Comparison of ENCODE assay signal across 8 cellular contexts in the genomic region with DNA sequence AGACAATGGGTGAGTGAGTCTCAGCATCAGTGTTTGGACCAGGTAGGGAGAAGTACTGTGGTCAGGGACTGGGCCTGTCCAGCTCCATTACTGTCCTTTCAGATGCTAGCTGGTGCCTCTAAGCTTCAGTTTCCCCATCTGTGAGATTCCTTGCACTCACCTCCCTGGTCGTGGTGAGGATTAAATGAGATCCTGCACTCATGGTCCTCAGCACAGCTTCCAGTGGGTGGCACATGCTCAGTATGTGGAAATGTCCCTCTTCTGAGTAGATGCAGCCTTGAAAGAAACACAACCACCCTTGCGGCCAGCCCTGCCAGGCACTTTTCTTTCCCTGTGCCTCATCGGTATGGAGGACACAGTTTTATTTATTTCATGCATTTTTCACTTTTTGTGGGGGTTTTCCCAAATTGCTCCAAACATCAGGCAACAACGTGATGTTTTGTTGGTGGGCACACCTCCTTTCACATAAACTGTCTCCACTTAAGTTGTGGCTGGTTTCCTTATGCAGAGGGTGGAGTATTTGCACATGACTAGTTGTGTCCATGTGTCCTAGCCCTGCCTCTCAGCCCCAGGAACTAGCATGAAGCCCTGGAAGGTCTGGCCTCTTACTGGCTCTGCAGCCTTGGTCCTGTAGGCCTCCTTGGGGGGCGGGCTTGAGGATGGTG. TPM values are rescaled to one million over a fixed set of nuclear protein-coding genes. Genes with fewer than 3 reads are reported as not detected.
DNase-seq lines count a peak whose midpoint lies in the region; ATAC-seq and TF ChIP-seq lines count a peak whose summit lies in the region.

No MANE protein-coding gene starts in this region.

- H3K9me3 Mint-ChIP-seq in CD8-positive, alpha-beta memory T cell: no peaks in the 10 kb centered on the region
- no peaks in the 10 kb centered on the region for H3K9me3 Mint-ChIP-seq in endothelial cell (ENCODE audit: unreplicated experiment)

- peak overlapping the region; percentile 88 for H3K4me2 ChIP-seq in PC-9

- H3K27ac ChIP-seq in CD8-positive, alpha-beta memory T cell (ENCODE audit: low read depth, low read length): peak overlapping the region; percentile 93
- H3K27ac ChIP-seq in PC-9: no peak overlapping the region
- H3K27ac ChIP-seq in ovary: no peak overlapping the region

- WGBS in ovary, 3 donors: 62 to 69% (median 65%) methylated on average over 5 of the region's 5 CpGs

- ATAC-seq in GM21786 (IDR thresholded peaks at IDR 0.05; ENCODE audit: unreplicated experiment): no peak

- H3K27ac Mint-ChIP-seq in CD8-positive, alpha-beta memory T cell: peak overlapping the region; percentile 81 to 95 (median 93)
- H3K27ac Mint-ChIP-seq in endothelial cell (ENCODE audit: unreplicated experiment): no peak overlapping the region

- no peaks in the 10 kb centered on the region for H3K79me2 ChIP-seq in PC-9 (ENCODE audit: low read depth)

- peak overlapping the region; percentile 86 to 96 (median 94) for H3K4me3 Mint-ChIP-seq in CD8-positive, alpha-beta memory T cell
- H3K4me3 Mint-ChIP-seq in endothelial cell (ENCODE audit: unreplicated experiment): peak overlapping the region; percentile 100

- peak overlapping the region; percentile 67 for H3K4me3 ChIP-seq in CD8-positive, alpha-beta memory T cell (ENCODE audit: low read length)
- peak overlapping the region; percentile 63; the same call in 1 of the 2 replicates for H3K4me3 ChIP-seq in PC-9
- H3K4me3 ChIP-seq in ovary: peak overlapping the region; percentile 84

- no peaks in the 10 kb centered on the region for H3K27me3 ChIP-seq in CD8-positive, alpha-beta memory T cell (ENCODE audit: insufficient read depth, low read length, poor library complexity, severe bottlenecking)
- H3K27me3 ChIP-seq in PC-9 (ENCODE audit: insufficient read depth, low read depth) (no peaks in the 10 kb centered on the region), ovary (no peaks in the 10 kb centered on the region)

- POLR2A ChIA-PET in CD8-positive, alpha-beta memory T cell (lab: Charles Lee): no interaction called here
- POLR2A ChIA-PET in PC-9 (lab: Charles Lee; ENCODE audit: unreplicated experiment): no interaction called here

- peaks cover 9% of the 10 kb centered on the region for H3K9me3 ChIP-seq in CD8-positive, alpha-beta memory T cell (ENCODE audit: low read length)
- peaks cover 5% of the 10 kb centered on the region; the same call in 1 of the 2 replicates for H3K9me3 ChIP-seq in PC-9 (ENCODE audit: insufficient read depth, low read depth)
- H3K9me3 ChIP-seq in ovary: no peaks in the 10 kb centered on the region

- H3K36me3 ChIP-seq in CD8-positive, alpha-beta memory T cell (ENCODE audit: insufficient read depth, low read length): peaks cover 10% of the 10 kb centered on the region
- H3K36me3 ChIP-seq in PC-9 (ENCODE audit: low read depth) (no peaks in the 10 kb centered on the region), ovary (no peaks in the 10 kb centered on the region)

- no peaks in the 10 kb centered on the region for H3K9me2 ChIP-seq in PC-9 (ENCODE audit: insufficient read depth)

- BruUV-seq in PC-9 (replicated peaks; lab: Mats Ljungman, UMichigan): TSS peak; percentile 38

- H3F3A ChIP-seq in PC-9 (ENCODE audit: insufficient read depth, low read depth): no peaks in the 10 kb centered on the region

- TF ChIP-seq POLR2A in ovary (IDR thresholded peaks at IDR 0.05): no peak

- H3K36me3 Mint-ChIP-seq in CD8-positive, alpha-beta memory T cell: peaks cover 0 to 44% (median 5%) of the 10 kb centered on the region in 3 donors
- peaks cover 14% of the 10 kb centered on the region for H3K36me3 Mint-ChIP-seq in endothelial cell (ENCODE audit: low read depth, unreplicated experiment)

- H3K4me1 ChIP-seq in CD8-positive, alpha-beta memory T cell (ENCODE audit: insufficient read depth, low read length): peaks cover 25% of the 10 kb centered on the region
- peaks cover 8% of the 10 kb centered on the region; the same call in 1 of the 2 replicates for H3K4me1 ChIP-seq in PC-9 (replicated peaks; ENCODE audit: insufficient read depth)
- peaks cover 17% of the 10 kb centered on the region for H3K4me1 ChIP-seq in ovary (ENCODE audit: insufficient read depth)

- H3K27me3 Mint-ChIP-seq in CD8-positive, alpha-beta memory T cell: no peaks in the 10 kb centered on the region
- H3K27me3 Mint-ChIP-seq in endothelial cell (ENCODE audit: unreplicated experiment): peaks cover 17% of the 10 kb centered on the region

- H4K20me1 ChIP-seq in PC-9 (ENCODE audit: insufficient read depth): no peaks in the 10 kb centered on the region

- no peak overlapping the region; the same call in 1 of the 2 replicates for H2AFZ ChIP-seq in PC-9

- intact Hi-C loops in PC-9 (cut with micrococcal nuclease; ENCODE audit: unreplicated experiment): no loop called here
- intact Hi-C loops in ovary (cut with DNase I): loop anchor here in 1 of 4 donors (5.0 kb wide), 1 partner anchor 64 kb away; a partner anchor contains a TSS

- CTCF ChIA-PET in CD8-positive, alpha-beta memory T cell (lab: Charles Lee): interaction anchor here (2.0 kb wide), 1 partner anchor 119 kb away, joined by 5 read pairs; no protein-coding TSS in a partner anchor
- CTCF ChIA-PET in PC-9 (lab: Charles Lee): no interaction called here

- no peak for DNase-seq in CD8-positive, alpha-beta memory T cell
- DNase-seq in PC-9 (no peak), endothelial cell (ENCODE audit: low spot score) (no peak), ovary (no peak), middle frontal gyrus (ENCODE audit: extremely low spot score, low spot score) (no peak), SHP77 treated with DMSO at 0.1 percent for 48 hours (lab: John Stamatoyannopoulos, UW) (no peak), activated gamma-delta T cell treated with Interleukin-2 at 50 U/mL for 16 hours (no peak)

- H3K4me1 Mint-ChIP-seq in CD8-positive, alpha-beta memory T cell: peaks cover 35 to 51% (median 36%) of the 10 kb centered on the region in 3 donors
- H3K4me1 Mint-ChIP-seq in endothelial cell (ENCODE audit: unreplicated experiment): peaks cover 14% of the 10 kb centered on the region

- TF ChIP-seq CTCF in PC-9 (conservative IDR thresholded peaks at IDR 0.05): no peak
- no peak for TF ChIP-seq CTCF in endothelial cell (IDR thresholded peaks at IDR 0.05; ENCODE audit: unreplicated experiment)
- TF ChIP-seq CTCF in ovary (IDR thresholded peaks at IDR 0.05): no peak

- no peak for TF ChIP-seq EP300 in ovary (IDR thresholded peaks at IDR 0.05)

RNA-seq across cellular contexts. Expression of a gene that starts 1.1 kb away (rescaled TPM):
- 10 to 100 TPM; 75.0 to 78.7 TPM for total RNA-seq in CD8-positive, alpha-beta memory T cell
- 17.1 TPM for polyA plus RNA-seq in CD8-positive, alpha-beta memory T cell
- total RNA-seq in PC-9 (2021) (23.2 and 23.4 TPM in 2 replicates), endothelial cell (ENCODE audit: unreplicated experiment) (113 TPM), ovary (10 to 100 TPM; 30.4 to 73.4 (median 51.6) TPM)
- polyA plus RNA-seq in ovary: 10 to 100 TPM; 28.2 to 32.3 TPM

RNA-seq across cellular contexts. Expression of a gene that starts 16.2 kb away (rescaled TPM):
- total RNA-seq in CD8-positive, alpha-beta memory T cell: under 1 TPM; 0.16 to 0.33 TPM
- not detected for polyA plus RNA-seq in CD8-positive, alpha-beta memory T cell
- total RNA-seq in PC-9 (2021) (6.9 and 7.4 TPM in 2 replicates), endothelial cell (ENCODE audit: unreplicated experiment) (0.15 TPM), ovary (1 to 10 TPM in 4 of 7 donors, under 1 TPM in 3; 0.43 to 2.7 (median 1.1) TPM)
- polyA plus RNA-seq in ovary: 1 to 10 TPM in 1 of 2 donors, not detected in 1; 1.1 TPM

RNA-seq across cellular contexts. Expression of a gene that starts 18.7 kb away (rescaled TPM):
- 10 to 100 TPM; 43.9 TPM for total RNA-seq in CD8-positive, alpha-beta memory T cell
- polyA plus RNA-seq in CD8-positive, alpha-beta memory T cell: 42.8 TPM
- total RNA-seq in PC-9 (2021) (16.4 and 17.0 TPM in 2 replicates), endothelial cell (ENCODE audit: unreplicated experiment) (13.5 TPM), ovary (10 to 100 TPM; 27.5 to 54.0 (median 39.3) TPM)
- 10 to 100 TPM in 1 of 2 donors, 1 to 10 TPM in 1; 7.8 to 54.9 TPM for polyA plus RNA-seq in ovary

RNA-seq across cellular contexts. Expression of a gene that starts 31.8 kb away (rescaled TPM):
- total RNA-seq in CD8-positive, alpha-beta memory T cell: under 1 TPM; 0.24 to 0.35 TPM
- 0.33 TPM for polyA plus RNA-seq in CD8-positive, alpha-beta memory T cell
- total RNA-seq in PC-9 (2021) (2.4 and 2.7 TPM in 2 replicates), endothelial cell (ENCODE audit: unreplicated experiment) (not detected), ovary (1 to 10 TPM in 4 of 7 donors, under 1 TPM in 3; 0.69 to 1.6 (median 1.0) TPM)
- 1 to 10 TPM in 1 of 2 donors, under 1 TPM in 1; 0.47 to 1.3 TPM for polyA plus RNA-seq in ovary

RNA-seq across cellular contexts. Expression of a gene that starts 49.1 kb away (rescaled TPM):
- total RNA-seq in CD8-positive, alpha-beta memory T cell: under 1 TPM; 0.13 to 0.37 TPM
- polyA plus RNA-seq in CD8-positive, alpha-beta memory T cell: 0.82 TPM
- total RNA-seq in PC-9 (2021) (not detected in 2 replicates), endothelial cell (ENCODE audit: unreplicated experiment) (not detected), ovary (1 to 10 TPM in 1 of 7 donors, under 1 TPM in 4, not detected in 2; 0.23 to 4.8 (median 0.61) TPM)
- polyA plus RNA-seq in ovary: under 1 TPM; 0.16 to 0.30 TPM
